ENCODE assay signal across 9 cellular contexts in the genomic region with DNA sequence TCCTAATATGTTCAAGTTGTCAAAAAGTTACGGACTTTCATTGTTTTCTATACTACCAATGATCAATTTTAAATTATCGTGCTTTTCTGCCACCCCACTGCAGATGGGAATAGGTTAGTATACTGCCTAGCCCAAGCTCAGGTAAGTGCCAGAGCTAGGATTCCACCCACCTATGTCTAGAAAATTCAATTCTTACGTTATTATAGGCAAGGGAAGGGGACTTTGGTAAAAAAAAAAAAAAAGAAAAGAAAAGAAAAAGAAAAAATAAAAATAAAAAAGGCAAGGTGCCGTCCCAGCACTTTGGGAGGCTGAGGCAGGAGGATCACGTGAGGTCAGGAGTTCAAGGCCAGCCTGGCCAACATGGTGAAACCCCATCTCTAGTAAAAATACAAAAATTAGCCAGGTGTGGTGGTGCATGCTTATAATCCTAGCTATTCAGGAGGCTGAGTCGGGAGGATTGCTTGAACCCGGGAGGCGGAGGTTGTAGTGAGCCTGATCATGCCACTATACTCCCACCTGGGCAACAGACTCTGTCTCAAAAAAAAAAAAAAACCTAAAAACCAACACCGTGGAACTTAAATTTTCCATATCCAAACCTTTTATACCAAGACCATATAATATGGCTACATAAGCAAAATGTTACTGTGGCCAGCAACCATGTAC. TPM values are rescaled to one million over a fixed set of nuclear protein-coding genes. Genes with fewer than 3 reads are reported as not detected.
DNase-seq lines count a peak whose midpoint lies in the region; TF ChIP-seq lines count a peak whose summit lies in the region.
"Had no signal": no experiment of that assay in that cellular context is flagged by ENCODE, and none has a peak within 500 bp of the region (broad histone marks: within the 10 kb centered on the region; RNA-seq: fewer than 3 reads in every experiment).

No MANE protein-coding gene starts in this region.

- TF ChIP-seq CTCF in astrocyte of the cerebellum (IDR thresholded peaks at IDR 0.05; ENCODE audit: low read depth, low read length, missing control alignments): no peak

- peaks cover 1% of the 10 kb centered on the region for H3K79me1 ChIP-seq in mesenchymal stem cell (replicated peaks; ENCODE audit: low read length, poor library complexity, severe bottlenecking)

- H3K4me3 ChIP-seq in astrocyte of the cerebellum (ENCODE audit: low read depth, low read length) (peak overlapping the region; percentile 72), mesenchymal stem cell (ENCODE audit: insufficient read depth in 1 of 2, low read depth in 1 of 2, low read length in 2 of 2) (peak overlapping the region in 1 of 2 experiments; percentile 91)

- H3K9me3 ChIP-seq in mesenchymal stem cell (ENCODE audit: control insufficient read depth, low read length): no peaks in the 10 kb centered on the region

- H4K8ac ChIP-seq in mesenchymal stem cell (ENCODE audit: low read length): no peak overlapping the region

- H3K4me2 ChIP-seq in mesenchymal stem cell (ENCODE audit: low read length, poor library complexity, severe bottlenecking): peak overlapping the region; percentile 86

- H2AK5ac ChIP-seq in mesenchymal stem cell (ENCODE audit: low read length, severe bottlenecking): no peak overlapping the region

- no peak overlapping the region for H3K4ac ChIP-seq in mesenchymal stem cell (ENCODE audit: low read depth in 1 of 2, low read length in 2 of 2)

- H3K4me1 ChIP-seq in mesenchymal stem cell (ENCODE audit: control insufficient read depth, insufficient read depth, low read depth, low read length): peaks cover 3% of the 10 kb centered on the region

- DNase-seq in stimulated activated CD4-positive, alpha-beta T cell treated with anti-CD3 and anti-CD28 coated beads, Interleukin-15, amount 100 ng/mL, for 24 hours: peak; percentile 38
- no peak for DNase-seq in stimulated activated CD4-positive, alpha-beta T cell treated with anti-CD3 and anti-CD28 coated beads, Interleukin-4, amount 100 ng/mL, for 24 hours
- DNase-seq in astrocyte of the cerebellum (ENCODE audit: low read depth) (no peak), mesenchymal stem cell (no peak), anterior cingulate cortex (lab: John Stamatoyannopoulos, UW) (no peak), G401 (ENCODE audit: low spot score) (no peak), HuH-7.5 (ENCODE audit: low spot score) (no peak), NOMO-1 treated with dmso at 0.1 percent for 144 hours (lab: John Stamatoyannopoulos, UW; ENCODE audit: unreplicated experiment) (no peak)
- DNase-seq: NCI-H510A had no signal

- H3K36me3 ChIP-seq in mesenchymal stem cell (ENCODE audit: control insufficient read depth in 1 of 2, insufficient read depth in 2 of 2, low read depth in 1 of 2, low read length in 2 of 2): peaks cover 2 to 35% of the 10 kb centered on the region in 2 experiments

- no peak overlapping the region for H2BK120ac ChIP-seq in mesenchymal stem cell (ENCODE audit: low read depth, low read length)

- no peak overlapping the region for H3K14ac ChIP-seq in mesenchymal stem cell (ENCODE audit: low read length in 2 of 2)

- no peak overlapping the region for H3K18ac ChIP-seq in mesenchymal stem cell (ENCODE audit: low read depth in 1 of 2, low read length in 2 of 2)

- H4K91ac ChIP-seq in mesenchymal stem cell (ENCODE audit: low read length): no peak overlapping the region

- no peak overlapping the region for H2AFZ ChIP-seq in mesenchymal stem cell (ENCODE audit: low read depth, low read length)

- no peak overlapping the region for H2BK5ac ChIP-seq in mesenchymal stem cell (ENCODE audit: low read depth, low read length, poor library complexity, severe bottlenecking)

- 42% methylated on average over 8 of the region's 9 CpGs for WGBS in mesenchymal stem cell

- H3K27me3 ChIP-seq in mesenchymal stem cell (ENCODE audit: control insufficient read depth in 1 of 2, insufficient read depth in 1 of 2, low read length in 2 of 2): no peaks in the 10 kb centered on the region

- no peak overlapping the region for H2BK15ac ChIP-seq in mesenchymal stem cell (ENCODE audit: low read depth, poor library complexity, severe bottlenecking)

- in situ Hi-C loops in astrocyte of the cerebellum (cut with HindIII; ENCODE audit: low sequenced_read_pairs) (no loop called here), G401 (cut with HindIII; ENCODE audit: low sequenced_read_pairs) (no loop called here)

- H3K9ac ChIP-seq in mesenchymal stem cell (ENCODE audit: low read length): peak overlapping the region; percentile 97

- H3K23ac ChIP-seq in mesenchymal stem cell (ENCODE audit: low read length in 2 of 2): no peak overlapping the region

- H2BK12ac ChIP-seq in mesenchymal stem cell (ENCODE audit: low read length in 2 of 2): no peak overlapping the region

- no peak overlapping the region for H3K27ac ChIP-seq in mesenchymal stem cell (ENCODE audit: low read length, poor library complexity, severe bottlenecking)

RNA-seq across cellular contexts. Expression of a gene that starts 1.3 kb away (rescaled TPM):
- polyA plus RNA-seq in mesenchymal stem cell (2013, experiment 1 of 2): 380 TPM
- polyA plus RNA-seq in mesenchymal stem cell (2013, experiment 2 of 2): 394 TPM
- total RNA-seq in G401 (2014; rRNA removed; shearing (Covaris generic)): 278 and 380 TPM in 2 replicates

RNA-seq across cellular contexts. Expression of a gene that starts 39.7 kb away (rescaled TPM):
- polyA plus RNA-seq in mesenchymal stem cell (2013, experiment 1 of 2): 7.9 TPM
- polyA plus RNA-seq in mesenchymal stem cell (2013, experiment 2 of 2): 10.5 TPM
- total RNA-seq in G401 (2014; rRNA removed; shearing (Covaris generic)): 9.0 and 15.6 TPM in 2 replicates
